Comparison of ENCODE assay signal across 7 cellular contexts in genomic region chr14:31934767-31935266, GRCh38.
A peak's percentile ranks its signal among the peaks of the same experiment; 100 is the strongest.
DNase-seq lines count a peak whose midpoint lies in the region; ATAC-seq lines count a peak whose summit lies in the region.

No MANE protein-coding gene starts in this region.

- H3K36me3 ChIP-seq in H7 (replicated peaks; ENCODE audit: control insufficient read depth, insufficient read depth, low read length), result no peaks in the 10 kb centered on the region

- ATAC-seq in GM21737 (IDR thresholded peaks at IDR 0.05; ENCODE audit: unreplicated experiment) (no peak), HG02973 (IDR thresholded peaks at IDR 0.05; ENCODE audit: unreplicated experiment) (no peak)

- H3K4me3 ChIP-seq in H7 (ENCODE audit: insufficient read depth, low read depth, low read length), result no peak overlapping the region

- no peaks in the 10 kb centered on the region; the same call in none of the 2 replicates for H3K27me3 ChIP-seq in H7 (ENCODE audit: control insufficient read depth, insufficient read depth, low read length)

- DNase-seq in H7 (peak; percentile 76), NCI-H2227 (lab: John Stamatoyannopoulos, UW; ENCODE audit: unreplicated experiment) (peak; percentile 61), brain pericyte (ENCODE audit: low read depth, low spot score) (peak; percentile 24), kidney glomerular epithelial cell (lab: John Stamatoyannopoulos, UW) (peak; percentile 88)
- no peak for DNase-seq in activated CD8-positive, alpha-beta memory T cell treated with anti-CD3 and anti-CD28 coated beads for 24 hours
